In the genomic region with DNA sequence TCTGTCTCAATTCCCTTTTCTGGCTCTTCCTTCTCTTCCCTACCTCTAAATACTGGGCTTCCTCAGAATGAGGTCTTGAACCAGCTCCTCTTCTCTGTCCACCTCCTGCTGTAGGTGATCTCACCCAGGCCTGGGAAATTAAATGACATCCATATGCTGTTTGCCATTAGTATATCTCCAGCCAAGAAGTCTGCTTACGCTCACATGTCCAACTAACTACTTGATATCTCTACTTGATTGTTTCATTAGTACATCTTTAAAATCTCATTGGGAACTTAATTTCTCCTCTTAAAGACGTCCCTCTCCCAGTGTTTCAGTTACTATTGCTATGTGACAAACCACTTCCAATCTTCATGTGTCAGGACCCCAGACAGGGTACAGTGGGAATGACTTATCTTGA, we compare ENCODE assay signal across 35 cellular contexts.
DNase-seq lines count a peak whose midpoint lies in the region; ATAC-seq and TF ChIP-seq lines count a peak whose summit lies in the region.
"Had no signal": no experiment of that assay in that cellular context is flagged by ENCODE, and none has a peak within 500 bp of the region (broad histone marks: within the 10 kb centered on the region; RNA-seq: fewer than 3 reads in every experiment).

No MANE protein-coding gene starts in this region.

- intact Hi-C loops in OCI-LY7 (cut with micrococcal nuclease; ENCODE audit: unreplicated experiment) = no loop called here
- intact Hi-C loops in testis (cut with DNase I; ENCODE audit: low total_unique reads) = no loop called here
- intact Hi-C loops in activated CD4-positive, alpha-beta T cell treated with anti-CD3 and anti-CD28 coated beads, Interleukin-2, amount 10 ng/mL, durations not matched to agents 24 days and 14 days (cut with micrococcal nuclease) = no loop called here

- H3K27ac Mint-ChIP-seq in GM23338 (no peak overlapping the region), neural progenitor cell (no peak overlapping the region)
- no peak overlapping the region for H3K27ac Mint-ChIP-seq in activated CD4-positive, alpha-beta T cell treated with anti-CD3 and anti-CD28 coated beads, Interleukin-2, amount 10 ng/mL, durations not matched to agents 24 days and 14 days
- H3K27ac Mint-ChIP-seq: B cell; CD14-positive monocyte; CD4-positive, alpha-beta memory T cell; CD4-positive, alpha-beta T cell; CD4-positive, CD25-positive, alpha-beta regulatory T cell; CD8-positive, alpha-beta memory T cell; CD8-positive, alpha-beta T cell had no signal

- no peak overlapping the region for H3K4me2 ChIP-seq in GM23338
- H3K4me2 ChIP-seq in OCI-LY7 (ENCODE audit: low read length) = no peak overlapping the region
- peak overlapping the region; percentile 9 for H3K4me2 ChIP-seq in neural progenitor cell
- H3K4me2 ChIP-seq: A549; BLaER1; BLaER1 treated with 17β-estradiol and CSF1 and Interleukin-3, amounts not matched to agents 10 nM and 100 nM had no signal

- H3K4me1 ChIP-seq in GM23338 (ENCODE audit: insufficient read depth) (peaks cover 6% of the 10 kb centered on the region; the same call in 1 of the 2 replicates), OCI-LY7 (ENCODE audit: insufficient read depth, low read length, poor library complexity, severe bottlenecking) (peaks cover 28% of the 10 kb centered on the region), neural progenitor cell (peaks cover 14% of the 10 kb centered on the region), testis (peaks cover 28% of the 10 kb centered on the region)
- H3K4me1 ChIP-seq: BE2C, BLaER1 had no signal

- no peaks in the 10 kb centered on the region for H3K27me3 Mint-ChIP-seq in GM23338 (ENCODE audit: insufficient read depth, low read depth, poor library complexity)
- peaks cover 6% of the 10 kb centered on the region for H3K27me3 Mint-ChIP-seq in neural progenitor cell (ENCODE audit: insufficient read depth, low read depth)
- no peaks in the 10 kb centered on the region for H3K27me3 Mint-ChIP-seq in activated CD4-positive, alpha-beta T cell treated with anti-CD3 and anti-CD28 coated beads, Interleukin-2, amount 10 ng/mL, durations not matched to agents 24 days and 14 days
- H3K27me3 Mint-ChIP-seq: B cell; CD4-positive, alpha-beta memory T cell; CD4-positive, alpha-beta T cell; CD4-positive, CD25-positive, alpha-beta regulatory T cell; CD8-positive, alpha-beta memory T cell had no signal

- H3K27me3 ChIP-seq in GM23338 (ENCODE audit: insufficient read depth) = no peaks in the 10 kb centered on the region
- no peaks in the 10 kb centered on the region for H3K27me3 ChIP-seq in neural progenitor cell
- H3K27me3 ChIP-seq in testis = no peaks in the 10 kb centered on the region
- H3K27me3 ChIP-seq: BE2C; BLaER1; BLaER1 treated with 17β-estradiol and CSF1 and Interleukin-3, amounts not matched to agents 10 nM and 100 nM had no signal

- H3K9ac ChIP-seq in neural progenitor cell = no peak overlapping the region
- H3K9ac ChIP-seq: BLaER1; BLaER1 treated with 17β-estradiol and CSF1 and Interleukin-3, amounts not matched to agents 10 nM and 100 nM had no signal

- H3K9me3 ChIP-seq in OCI-LY7 (ENCODE audit: low read length) (no peaks in the 10 kb centered on the region), neural progenitor cell (ENCODE audit: low read depth) (no peaks in the 10 kb centered on the region), testis (no peaks in the 10 kb centered on the region)
- H3K9me3 ChIP-seq: A549; BE2C; BLaER1; BLaER1 treated with 17β-estradiol and CSF1 and Interleukin-3, amounts not matched to agents 10 nM and 100 nM; Caco-2 had no signal

- H3K36me3 Mint-ChIP-seq in GM23338 (ENCODE audit: low read depth) (no peaks in the 10 kb centered on the region), neural progenitor cell (no peaks in the 10 kb centered on the region)
- H3K36me3 Mint-ChIP-seq in activated CD4-positive, alpha-beta T cell treated with anti-CD3 and anti-CD28 coated beads, Interleukin-2, amount 10 ng/mL, durations not matched to agents 24 days and 14 days (ENCODE audit: low read depth) = no peaks in the 10 kb centered on the region
- H3K36me3 Mint-ChIP-seq: CD14-positive monocyte; CD4-positive, alpha-beta memory T cell; CD4-positive, CD25-positive, alpha-beta regulatory T cell; CD8-positive, alpha-beta memory T cell; CD8-positive, alpha-beta T cell had no signal

- H4K20me1 ChIP-seq in GM23338 (replicated peaks; ENCODE audit: insufficient read depth) (no peaks in the 10 kb centered on the region), OCI-LY7 (ENCODE audit: insufficient read depth, low read length) (no peaks in the 10 kb centered on the region), neural progenitor cell (ENCODE audit: low read depth) (no peaks in the 10 kb centered on the region)
- H4K20me1 ChIP-seq: BLaER1; BLaER1 treated with 17β-estradiol and CSF1 and Interleukin-3, amounts not matched to agents 10 nM and 100 nM had no signal

- 51 to 67% methylated on average over 2 of the region's 2 CpGs for WGBS in testis, 2 donors

- no peaks in the 10 kb centered on the region for H3K79me2 ChIP-seq in GM23338 (replicated peaks; ENCODE audit: insufficient read depth)
- H3K79me2 ChIP-seq in OCI-LY7 (ENCODE audit: insufficient read depth, low read depth, low read length) = no peaks in the 10 kb centered on the region
- H3K79me2 ChIP-seq in neural progenitor cell (ENCODE audit: low read depth) = no peaks in the 10 kb centered on the region

- BruUV-seq in OCI-LY7 (replicated peaks; lab: Mats Ljungman, UMichigan) = no TSS peak

- H3K4me1 Mint-ChIP-seq in GM23338 = peaks cover 12% of the 10 kb centered on the region; the same call in 2 of the 3 replicates
- peaks cover 3% of the 10 kb centered on the region for H3K4me1 Mint-ChIP-seq in neural progenitor cell
- peaks cover 7% of the 10 kb centered on the region for H3K4me1 Mint-ChIP-seq in activated CD4-positive, alpha-beta T cell treated with anti-CD3 and anti-CD28 coated beads, Interleukin-2, amount 10 ng/mL, durations not matched to agents 24 days and 14 days
- H3K4me1 Mint-ChIP-seq: CD14-positive monocyte; CD4-positive, alpha-beta memory T cell; CD8-positive, alpha-beta memory T cell had no signal

- no peak overlapping the region for H3K4me3 ChIP-seq in GM23338
- H3K4me3 ChIP-seq in OCI-LY7 (ENCODE audit: low read depth, low read length, poor library complexity, severe bottlenecking) = no peak overlapping the region
- no peak overlapping the region for H3K4me3 ChIP-seq in neural progenitor cell
- H3K4me3 ChIP-seq in testis = no peak overlapping the region
- H3K4me3 ChIP-seq: A549; BLaER1; BLaER1 treated with 17β-estradiol and CSF1 and Interleukin-3, amounts not matched to agents 10 nM and 100 nM had no signal

- no peak overlapping the region for H3K27ac ChIP-seq in GM23338 (ENCODE audit: low read depth)
- no peak overlapping the region for H3K27ac ChIP-seq in OCI-LY7 (ENCODE audit: low read depth, low read length, poor library complexity, severe bottlenecking)
- no peak overlapping the region for H3K27ac ChIP-seq in neural progenitor cell
- H3K27ac ChIP-seq in testis = peak overlapping the region; percentile 68 to 75
- H3K27ac ChIP-seq: 22Rv1; A549; BLaER1; BLaER1 treated with 17β-estradiol and CSF1 and Interleukin-3, amounts not matched to agents 10 nM and 100 nM; C4-2B had no signal

- no peak for ATAC-seq in GM23338
- ATAC-seq in GM18511 (IDR thresholded peaks at IDR 0.05; ENCODE audit: unreplicated experiment) = no peak
- ATAC-seq: A549; CD8-positive, alpha-beta T cell had no signal

- no peak for TF ChIP-seq CTCF in GM23338 (conservative IDR thresholded peaks at IDR 0.05; ENCODE audit: low read depth in 2 of 2)
- no peak for TF ChIP-seq CTCF in OCI-LY7 (conservative IDR thresholded peaks at IDR 0.05; ENCODE audit: low read length)
- TF ChIP-seq CTCF in neural progenitor cell (IDR thresholded peaks at IDR 0.05) = no peak
- TF ChIP-seq CTCF in testis (IDR thresholded peaks at IDR 0.05) = no peak

- H3K4me3 Mint-ChIP-seq in GM23338 (no peak overlapping the region), neural progenitor cell (no peak overlapping the region)
- H3K4me3 Mint-ChIP-seq in activated CD4-positive, alpha-beta T cell treated with anti-CD3 and anti-CD28 coated beads, Interleukin-2, amount 10 ng/mL, durations not matched to agents 24 days and 14 days = no peak overlapping the region
- H3K4me3 Mint-ChIP-seq: B cell; CD14-positive monocyte; CD4-positive, alpha-beta memory T cell; CD4-positive, alpha-beta T cell; CD4-positive, CD25-positive, alpha-beta regulatory T cell; CD8-positive, alpha-beta memory T cell; CD8-positive, alpha-beta T cell had no signal

- H3K36me3 ChIP-seq in GM23338 (ENCODE audit: insufficient read depth) = no peaks in the 10 kb centered on the region
- no peaks in the 10 kb centered on the region for H3K36me3 ChIP-seq in OCI-LY7 (ENCODE audit: insufficient read depth, low read length)
- no peaks in the 10 kb centered on the region for H3K36me3 ChIP-seq in neural progenitor cell
- no peaks in the 10 kb centered on the region for H3K36me3 ChIP-seq in testis (ENCODE audit: low read depth, missing control alignments)
- H3K36me3 ChIP-seq: BE2C; BLaER1; BLaER1 treated with 17β-estradiol and CSF1 and Interleukin-3, amounts not matched to agents 10 nM and 100 nM had no signal

- H2AFZ ChIP-seq in GM23338 (peak overlapping the region; percentile 49; the same call in 1 of the 2 replicates), OCI-LY7 (ENCODE audit: low read length) (peak overlapping the region; percentile 96; the same call in 1 of the 2 replicates), neural progenitor cell (replicated peaks) (no peak overlapping the region)

- H3F3A ChIP-seq in GM23338 (replicated peaks; ENCODE audit: low read depth) (0 out of 2 replicates have a peak, but pooled peaks cover 4% of the 10 kb centered on the region), neural progenitor cell (ENCODE audit: low read depth) (peaks cover 11% of the 10 kb centered on the region)

- no peak for TF ChIP-seq POLR2A in testis (IDR thresholded peaks at IDR 0.05)

- CTCF ChIA-PET in OCI-LY7 (lab: Charles Lee; ENCODE audit: unreplicated experiment) = no interaction called here

- POLR2A ChIA-PET in OCI-LY7 (lab: Charles Lee) = interaction anchor here (0.7 to 1.2 kb wide), 3 partner anchors 11 to 142 kb away, joined by 3 to 4 read pairs (median 3); no protein-coding TSS in a partner anchor

- H3K9me3 Mint-ChIP-seq in GM23338 (no peaks in the 10 kb centered on the region), neural progenitor cell (peaks cover 3% of the 10 kb centered on the region)
- peaks cover 6% of the 10 kb centered on the region for H3K9me3 Mint-ChIP-seq in activated CD4-positive, alpha-beta T cell treated with anti-CD3 and anti-CD28 coated beads, Interleukin-2, amount 10 ng/mL, durations not matched to agents 24 days and 14 days
- H3K9me3 Mint-ChIP-seq: CD4-positive, alpha-beta memory T cell; CD4-positive, alpha-beta T cell; CD4-positive, CD25-positive, alpha-beta regulatory T cell; CD8-positive, alpha-beta memory T cell; CD8-positive, alpha-beta T cell had no signal

- no peak for DNase-seq in GM23338 (ENCODE audit: low spot score)
- DNase-seq in OCI-LY7 (ENCODE audit: low spot score) = no peak
- DNase-seq in neural progenitor cell (ENCODE audit: low spot score) = no peak
- no peak for DNase-seq in testis
- DNase-seq in stimulated activated CD4-positive, alpha-beta T cell treated with anti-CD3 and anti-CD28 coated beads, Interleukin-4, amount 100 ng/mL, for 1 hour = no peak
- no peak for DNase-seq in activated CD4-positive, alpha-beta T cell treated with anti-CD3 and anti-CD28 coated beads, Interleukin-2, amount 10 ng/mL, durations not matched to agents 24 days and 14 days
- no peak for DNase-seq in NCI-H146 (lab: John Stamatoyannopoulos, UW)
- DNase-seq: 8988T; ACHN; AML-193; BE2C; C1 segment of cervical spinal cord; Caco-2; Calu3; CD4-positive, alpha-beta memory T cell; CD4-positive, alpha-beta T cell; CD4-positive, CD25-positive, alpha-beta regulatory T cell; CD8-positive, alpha-beta memory T cell; CD8-positive, alpha-beta T cell; COR-L47; DMS 273 treated with DMSO at 0.1 percent for 48 hours; DMS153; DMS53; DMS79; DMS79 treated with DMSO at 0.1 percent for 48 hours; DND-41; EL had no signal

- H3K9me2 ChIP-seq in GM23338 (ENCODE audit: insufficient read depth) (no peaks in the 10 kb centered on the region), OCI-LY7 (ENCODE audit: insufficient read depth, low read length) (no peaks in the 10 kb centered on the region)

Comparison
In these comparisons a context has a peak if more than half of its experiments do, and no peak if none do; other contexts are left out.
1. H3K27ac ChIP-seq: peak in testis (2 of 2); none in GM23338 (single experiment), OCI-LY7 (single experiment) and neural progenitor cell (single experiment).